ENCODE assay signal across 11 cellular contexts in the genomic region with DNA sequence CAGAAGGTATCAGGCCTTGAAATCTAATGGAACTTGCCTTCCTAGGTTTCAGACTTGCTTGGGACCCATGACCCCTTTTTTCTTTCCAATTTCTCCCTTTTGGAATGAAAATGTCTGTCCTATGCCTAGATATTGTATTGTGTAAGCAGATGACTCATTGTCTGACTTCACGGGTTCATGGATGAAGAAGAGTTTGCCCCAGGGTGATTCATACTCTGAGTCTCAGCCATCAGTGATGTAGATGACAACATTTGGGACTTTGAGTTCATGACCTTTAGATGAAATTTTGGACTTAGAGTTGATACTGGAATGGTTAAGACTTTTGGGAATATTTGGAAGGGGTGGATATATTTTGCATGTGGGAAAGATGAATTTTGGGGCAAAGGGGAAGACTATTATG.
DNase-seq lines count a peak whose midpoint lies in the region; ATAC-seq and TF ChIP-seq lines count a peak whose summit lies in the region.
"Had no signal": no experiment of that assay in that cellular context is flagged by ENCODE, and none has a peak within 500 bp of the region (broad histone marks: within the 10 kb centered on the region; RNA-seq: fewer than 3 reads in every experiment).

No MANE protein-coding gene starts in this region.

- H3K9me3 ChIP-seq in adipocyte (ENCODE audit: control insufficient read depth, low read length) = no peaks in the 10 kb centered on the region

- no peaks in the 10 kb centered on the region for H3K27me3 ChIP-seq in adipocyte (replicated peaks; ENCODE audit: control insufficient read depth, insufficient read depth, low read length)

- peak overlapping the region; percentile 44 for H3K9ac ChIP-seq in adipocyte (ENCODE audit: low read length)
- H3K9ac ChIP-seq: parathyroid adenoma had no signal

- DNase-seq in AG09319 (ENCODE audit: extremely low read depth, low read depth) = peak; percentile 34
- peak; percentile 94 for DNase-seq in adipocyte (ENCODE audit: low read depth)
- DNase-seq in kidney tubule cell (ENCODE audit: low spot score) = peak; percentile 88
- DNase-seq in HuH-7 (ENCODE audit: low spot score) = no peak
- no peak for DNase-seq in NCI-H1694 treated with DMSO at 0.1 percent for 48 hours (lab: John Stamatoyannopoulos, UW)
- DNase-seq: effector CD8-positive, alpha-beta T cell; NCI-H510A had no signal

- no peak for TF ChIP-seq CTCF in AG09319 (IDR thresholded peaks at IDR 0.05; ENCODE audit: low read depth, low read length)

- ATAC-seq in HG02870 (IDR thresholded peaks at IDR 0.05; ENCODE audit: unreplicated experiment) = peak; percentile 47
- ATAC-seq in GM21723 (IDR thresholded peaks at IDR 0.05; ENCODE audit: unreplicated experiment) = no peak
- no peak for ATAC-seq in HG03108 (IDR thresholded peaks at IDR 0.05; ENCODE audit: unreplicated experiment)

- H3K4me1 ChIP-seq in adipocyte (ENCODE audit: control insufficient read depth, insufficient read depth, low read length) = peaks cover 48% of the 10 kb centered on the region
- H3K4me1 ChIP-seq: parathyroid adenoma had no signal

- H3K36me3 ChIP-seq in adipocyte (ENCODE audit: control insufficient read depth, insufficient read depth, low read length, severe bottlenecking) = no peaks in the 10 kb centered on the region

- H3K4me3 ChIP-seq in adipocyte (ENCODE audit: low read length) = no peak overlapping the region

Comparison
In these comparisons a context has a peak if more than half of its experiments do, and no peak if none do; other contexts are left out.
1. DNase-seq: peak in AG09319 (single experiment), adipocyte (single experiment) and kidney tubule cell (single experiment); none in HuH-7 (single experiment) and NCI-H1694 treated with DMSO at 0.1 percent for 48 hours (single experiment).